In genomic region chr1:159945483-159946241, GRCh38 we compare ENCODE assay signal across 1 cellular context.
TF ChIP-seq lines count a peak whose summit lies in the region.

Gene IGSF9, minus strand, starts transcription at chr1:159945613. Its CDS starts 2,159 bp downstream, at chr1:159943454.

TF ChIP-seq in K562, 482 proteins besides CTCF, POLR2A, EP300 and RAD21 (continued from another document and continues in another):
- peak; percentile 60 for TF ChIP-seq RBFOX2 (IDR thresholded peaks at IDR 0.05; ENCODE audit: low read depth, low read length)
- TF ChIP-seq ARID4B (CRISPR knock-in tag; IDR thresholded peaks at IDR 0.05) = peak; percentile 81
- no peak for TF ChIP-seq CLOCK (CRISPR knock-in tag; IDR thresholded peaks at IDR 0.05; ENCODE audit: borderline replicate concordance)
- no peak for TF ChIP-seq GTF2F1 (IDR thresholded peaks at IDR 0.05; ENCODE audit: low read depth, low read length)
- TF ChIP-seq POU5F1 (IDR thresholded peaks at IDR 0.05; ENCODE audit: borderline replicate concordance, low read depth, low read length, partially characterized antibody) = no peak
- TF ChIP-seq TSC22D4 (tag; IDR thresholded peaks at IDR 0.05) = no peak
- TF ChIP-seq NR0B1 (IDR thresholded peaks at IDR 0.05; ENCODE audit: partially characterized antibody) = no peak
- no peak for TF ChIP-seq PPARD (CRISPR knock-in tag; IDR thresholded peaks at IDR 0.05)
- peak; percentile 95 for TF ChIP-seq HCFC1 (IDR thresholded peaks at IDR 0.05; ENCODE audit: low read depth, low read length)
- no peak for TF ChIP-seq ZBTB8A (IDR thresholded peaks at IDR 0.05; ENCODE audit: partially characterized antibody)
- peak; percentile 84 for TF ChIP-seq NFIC (IDR thresholded peaks at IDR 0.05)
- TF ChIP-seq HLTF (IDR thresholded peaks at IDR 0.05) = no peak
- no peak for TF ChIP-seq ZNF224 (CRISPR knock-in tag; IDR thresholded peaks at IDR 0.05)
- peak; percentile 97 for TF ChIP-seq MAX (CRISPR knock-in tag; IDR thresholded peaks at IDR 0.05)
- no peak for TF ChIP-seq TOE1 (IDR thresholded peaks at IDR 0.05; ENCODE audit: borderline replicate concordance)
- TF ChIP-seq TOE1 (CRISPR knock-in tag; IDR thresholded peaks at IDR 0.05; ENCODE audit: borderline replicate concordance, low read depth) = no peak
- no peak for TF ChIP-seq ZFP91 (CRISPR knock-in tag; IDR thresholded peaks at IDR 0.05)
- TF ChIP-seq SRSF1 (IDR thresholded peaks at IDR 0.05; ENCODE audit: low read depth, low read length) = no peak
- no peak for TF ChIP-seq GATAD2A (IDR thresholded peaks at IDR 0.05)
- TF ChIP-seq SMARCA4 (IDR thresholded peaks at IDR 0.05) = no peak
- 0 out of 4 replicates have a peak, but pooled peaks of 1 of the 2 experiments have one; percentile 35 for TF ChIP-seq UBTF (IDR thresholded peaks at IDR 0.05; ENCODE audit: borderline replicate concordance in 1 of 2, low read depth in 2 of 2, low read length in 2 of 2)
- peak in 1 of 2 experiments; percentile 67; a peak in 3 of 4 replicates for TF ChIP-seq MAZ (CRISPR knock-in tag; conservative IDR thresholded peaks at IDR 0.05 in 1 of 2, IDR thresholded peaks at IDR 0.05 in 1 of 2)
- no peak for TF ChIP-seq ZBTB49 (CRISPR knock-in tag; IDR thresholded peaks at IDR 0.05; ENCODE audit: borderline replicate concordance)
- TF ChIP-seq ZNF561 (CRISPR knock-in tag; conservative IDR thresholded peaks at IDR 0.05) = no peak
- TF ChIP-seq CXXC5 (CRISPR knock-in tag; IDR thresholded peaks at IDR 0.05) = peak; percentile 92
- no peak for TF ChIP-seq ELK1 (CRISPR knock-in tag; IDR thresholded peaks at IDR 0.05)
- TF ChIP-seq ZNF436 (CRISPR knock-in tag; IDR thresholded peaks at IDR 0.05) = no peak
- TF ChIP-seq TRIM25 (IDR thresholded peaks at IDR 0.05; ENCODE audit: borderline replicate concordance) = no peak
- no peak for TF ChIP-seq BACH1 (tag; IDR thresholded peaks at IDR 0.05)
- TF ChIP-seq MEIS2 (IDR thresholded peaks at IDR 0.05; ENCODE audit: partially characterized antibody) = no peak
- no peak for TF ChIP-seq IRF1 (CRISPR knock-in tag; IDR thresholded peaks at IDR 0.05; ENCODE audit: borderline replicate concordance)
- no peak for TF ChIP-seq ZNF324 (CRISPR knock-in tag; IDR thresholded peaks at IDR 0.05)
- TF ChIP-seq MNT (conservative IDR thresholded peaks at IDR 0.05) = peak; percentile 89 to 93
- peak; percentile 44; the same call in 1 of the 2 replicates for TF ChIP-seq ERF (CRISPR knock-in tag; IDR thresholded peaks at IDR 0.05)
- TF ChIP-seq THRA (IDR thresholded peaks at IDR 0.05) = no peak
